ENCODE assay signal across 15 cellular contexts in genomic region chr13:109737606-109738005, GRCh38. TPM values are rescaled to one million over a fixed set of nuclear protein-coding genes. Genes with fewer than 3 reads are reported as not detected.
DNase-seq lines count a peak whose midpoint lies in the region; ATAC-seq and TF ChIP-seq lines count a peak whose summit lies in the region.
"Had no signal": no experiment of that assay in that cellular context is flagged by ENCODE, and none has a peak within 500 bp of the region (broad histone marks: within the 10 kb centered on the region; RNA-seq: fewer than 3 reads in every experiment).

No MANE protein-coding gene starts in this region.

- H3K36me3 Mint-ChIP-seq in activated T-helper 17 cell treated with anti-CD3 and anti-CD28 coated beads, Interleukin-2, amount 50 U/mL, for 72 hours (ENCODE audit: low read depth) = no peaks in the 10 kb centered on the region
- H3K36me3 Mint-ChIP-seq: mesothelial cell of epicardium had no signal

- peaks cover 0 to 11% of the 10 kb centered on the region in 2 donors for H3K4me1 ChIP-seq in right atrium auricular region
- H3K4me1 ChIP-seq in heart right ventricle = peaks cover 0 to 11% (median 0%) of the 10 kb centered on the region in 9 donors

- peaks cover 15% of the 10 kb centered on the region for H3K4me1 Mint-ChIP-seq in activated T-helper 17 cell treated with anti-CD3 and anti-CD28 coated beads, Interleukin-2, amount 50 U/mL, for 72 hours
- H3K4me1 Mint-ChIP-seq: B cell, mesothelial cell of epicardium had no signal

- no peaks in the 10 kb centered on the region for H3K9me3 Mint-ChIP-seq in activated T-helper 17 cell treated with anti-CD3 and anti-CD28 coated beads, Interleukin-2, amount 50 U/mL, for 72 hours
- H3K9me3 Mint-ChIP-seq: mesothelial cell of epicardium had no signal

- no peak overlapping the region for H3K27ac Mint-ChIP-seq in activated T-helper 17 cell treated with anti-CD3 and anti-CD28 coated beads, Interleukin-2, amount 50 U/mL, for 72 hours
- H3K27ac Mint-ChIP-seq: B cell, mesothelial cell of epicardium had no signal

- H3K27me3 Mint-ChIP-seq in activated T-helper 17 cell treated with anti-CD3 and anti-CD28 coated beads, Interleukin-2, amount 50 U/mL, for 72 hours = no peaks in the 10 kb centered on the region

- TF ChIP-seq CTCF in right atrium auricular region (IDR thresholded peaks at IDR 0.05) (no peak), heart right ventricle (IDR thresholded peaks at IDR 0.05) (no peak)

- H3K9me3 ChIP-seq in right atrium auricular region = no peaks in the 10 kb centered on the region
- H3K9me3 ChIP-seq in heart right ventricle = no peaks in the 10 kb centered on the region

- no peak overlapping the region for H3K4me3 ChIP-seq in right atrium auricular region
- H3K4me3 ChIP-seq in heart right ventricle = no peak overlapping the region

- no peak for DNase-seq in Right ventricle myocardium inferior (ENCODE audit: missing footprints)
- DNase-seq in right atrium auricular region (ENCODE audit: low spot score) = no peak
- DNase-seq in heart right ventricle = no peak
- peak; percentile 41 for DNase-seq in stimulated activated CD8-positive, alpha-beta memory T cell treated with anti-CD3 and anti-CD28 coated beads, Interleukin-4, amount 100 ng/mL, for 48 hours
- DNase-seq in T-helper 2 cell = no peak
- no peak for DNase-seq in NCI-H748 (lab: John Stamatoyannopoulos, UW; ENCODE audit: unreplicated experiment)
- DNase-seq: DMS153, foreskin melanocyte, NCI-H2081, NCI-H774, SHP77 treated with DMSO at 0.1 percent for 48 hours had no signal

- WGBS in heart right ventricle, 2 donors = 29 to 44% methylated on average over 5 of the region's 5 CpGs

- ATAC-seq in Right ventricle myocardium inferior = peak; percentile 37
- ATAC-seq in activated T-helper 17 cell treated with anti-CD3 and anti-CD28 coated beads, Interleukin-2, amount 50 U/mL, for 72 hours (replicated peaks) = peak; percentile 14
- ATAC-seq in heart right ventricle = peak in 7 of 8 donors; percentile 20 to 76 (median 42)
- ATAC-seq in HG03095 (IDR thresholded peaks at IDR 0.05; ENCODE audit: unreplicated experiment) = no peak

- no peaks in the 10 kb centered on the region for H3K36me3 ChIP-seq in right atrium auricular region
- no peaks in the 10 kb centered on the region for H3K36me3 ChIP-seq in heart right ventricle

- H3K27ac ChIP-seq in right atrium auricular region (no peak overlapping the region), heart right ventricle (peak overlapping the region in 2 of 10 donors; percentile 28 to 31)

- intact Hi-C loops in Right ventricle myocardium inferior (cut with DNase I) = no loop called here
- intact Hi-C loops in heart right ventricle (cut with DNase I) = no loop called here

- H3K27me3 ChIP-seq in right atrium auricular region = no peaks in the 10 kb centered on the region
- H3K27me3 ChIP-seq in heart right ventricle = peaks cover 0 to 7% (median 0%) of the 10 kb centered on the region in 7 donors

- no peak overlapping the region for H3K4me3 Mint-ChIP-seq in activated T-helper 17 cell treated with anti-CD3 and anti-CD28 coated beads, Interleukin-2, amount 50 U/mL, for 72 hours
- H3K4me3 Mint-ChIP-seq: B cell, mesothelial cell of epicardium had no signal

RNA-seq across cellular contexts. Expression of gene IRS2, which starts 48.8 kb away (rescaled TPM):
- total RNA-seq in Right ventricle myocardium inferior = 9.7 TPM
- total RNA-seq in right atrium auricular region = 10 to 100 TPM; 21.2 to 57.6 TPM
- 1 to 10 TPM; 2.3 to 2.7 TPM for total RNA-seq in activated T-helper 17 cell treated with anti-CD3 and anti-CD28 coated beads, Interleukin-2, amount 50 U/mL, for 72 hours
- 10 to 100 TPM; 10.2 to 49.3 (median 13.7) TPM for total RNA-seq in heart right ventricle
- 10 to 100 TPM in 1 of 2 donors, 1 to 10 TPM in 1; 4.2 to 18.5 TPM for polyA plus RNA-seq in heart right ventricle
